ENCODE assay signal across 8 cellular contexts in the genomic region with DNA sequence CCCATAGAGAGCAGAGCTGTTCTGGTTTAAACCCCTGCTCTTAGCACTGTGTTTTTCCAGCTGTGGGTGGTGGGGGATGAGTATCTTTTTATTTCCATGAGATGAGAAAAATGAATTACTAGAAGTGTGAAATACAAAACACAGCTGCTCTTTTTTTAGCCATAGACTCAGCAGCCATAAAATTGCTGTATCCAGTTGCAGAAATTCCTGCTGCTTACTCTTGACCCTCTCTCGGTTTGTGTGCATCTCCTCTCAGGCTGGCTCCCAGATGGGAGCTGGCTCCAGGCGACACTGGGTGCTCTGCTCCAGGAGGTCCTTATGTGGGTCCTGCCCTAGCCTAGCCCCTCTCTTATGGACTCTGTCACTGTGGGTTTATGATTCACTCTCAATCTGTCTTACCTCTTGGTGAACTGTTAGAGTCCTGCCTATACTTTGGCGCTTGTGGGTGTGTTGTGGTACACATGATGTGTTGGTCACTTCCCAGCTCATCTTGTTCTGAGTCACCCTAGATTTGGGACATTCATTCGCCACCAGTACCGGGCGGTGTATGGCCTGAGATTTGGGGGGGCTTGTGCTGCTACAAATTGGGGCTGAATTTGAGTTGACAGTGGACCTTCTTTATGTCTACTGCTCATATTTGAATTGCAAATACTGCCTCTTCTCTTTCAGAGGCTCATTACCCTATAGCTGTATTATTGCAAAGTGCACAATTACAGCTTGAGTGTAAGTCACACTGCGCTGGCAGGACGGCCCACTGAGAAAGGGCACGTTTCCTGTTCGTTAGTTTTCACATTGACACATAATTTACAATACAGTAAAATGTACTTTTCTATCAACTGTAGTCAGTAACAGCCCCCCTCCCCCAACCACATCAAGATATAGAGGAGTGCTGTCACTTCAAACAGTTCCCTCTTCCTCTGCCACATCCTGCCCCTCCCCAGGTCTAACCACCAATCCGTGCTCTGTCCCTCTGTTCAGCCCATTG. TPM values are rescaled to one million over a fixed set of nuclear protein-coding genes. Genes with fewer than 3 reads are reported as not detected.
A peak's percentile ranks its signal among the peaks of the same experiment; 100 is the strongest.
DNase-seq lines count a peak whose midpoint lies in the region; ATAC-seq and TF ChIP-seq lines count a peak whose summit lies in the region.

No MANE protein-coding gene starts in this region.

- WGBS in suprapubic skin = 74% methylated on average over 11 of the region's 11 CpGs

- no peak overlapping the region; a peak in 3 of 20 replicates for H3K4me3 ChIP-seq in BLaER1 treated with 17β-estradiol and CSF1 and Interleukin-3, amounts not matched to agents 10 nM and 100 nM
- H3K4me3 ChIP-seq in Peyer's patch (no peak overlapping the region), mucosa of descending colon (no peak overlapping the region), suprapubic skin (no peak overlapping the region)

- TF ChIP-seq CTCF in Peyer's patch (IDR thresholded peaks at IDR 0.05) = no peak
- TF ChIP-seq CTCF in mucosa of descending colon (IDR thresholded peaks at IDR 0.05) = no peak
- TF ChIP-seq CTCF in suprapubic skin (IDR thresholded peaks at IDR 0.05) = no peak

- H3K27ac ChIP-seq in BLaER1 treated with 17β-estradiol and CSF1 and Interleukin-3, amounts not matched to agents 10 nM and 100 nM = peak overlapping the region in 9 of 11 experiments; percentile 32 to 67 (median 57); a peak in 18 of 22 replicates
- H3K27ac ChIP-seq in Peyer's patch = peak overlapping the region in 3 of 4 donors; percentile 21 to 72 (median 38)
- no peak overlapping the region for H3K27ac ChIP-seq in suprapubic skin

- TF ChIP-seq POLR2A in Peyer's patch (IDR thresholded peaks at IDR 0.05) (no peak), suprapubic skin (IDR thresholded peaks at IDR 0.05) (no peak)

- peaks cover 0 to 47% (median 28%) of the 10 kb centered on the region in 11 experiments; a peak in 12 of 22 replicates for H4K20me1 ChIP-seq in BLaER1 treated with 17β-estradiol and CSF1 and Interleukin-3, amounts not matched to agents 10 nM and 100 nM

- peaks cover 23 to 58% (median 52%) of the 10 kb centered on the region in 10 experiments for H3K4me1 ChIP-seq in BLaER1 treated with 17β-estradiol and CSF1 and Interleukin-3, amounts not matched to agents 10 nM and 100 nM
- H3K4me1 ChIP-seq in Peyer's patch = peaks cover 0 to 10% (median 7%) of the 10 kb centered on the region in 4 donors
- H3K4me1 ChIP-seq in mucosa of descending colon (ENCODE audit: low read depth) = peaks cover 10% of the 10 kb centered on the region
- H3K4me1 ChIP-seq in suprapubic skin = peaks cover 11% of the 10 kb centered on the region

- no peaks in the 10 kb centered on the region for H3K27me3 ChIP-seq in BLaER1 treated with 17β-estradiol and CSF1 and Interleukin-3, amounts not matched to agents 10 nM and 100 nM
- H3K27me3 ChIP-seq in Peyer's patch (no peaks in the 10 kb centered on the region), suprapubic skin (no peaks in the 10 kb centered on the region)

- no peak for TF ChIP-seq EP300 in suprapubic skin (IDR thresholded peaks at IDR 0.05)

- peak overlapping the region; percentile 58 to 86 (median 79) for H3K4me2 ChIP-seq in BLaER1 treated with 17β-estradiol and CSF1 and Interleukin-3, amounts not matched to agents 10 nM and 100 nM

- H3K9ac ChIP-seq in BLaER1 treated with 17β-estradiol and CSF1 and Interleukin-3, amounts not matched to agents 10 nM and 100 nM = peak overlapping the region in 7 of 11 experiments; percentile 11 to 50 (median 27); a peak in 9 of 22 replicates

- ATAC-seq in GM21717 (IDR thresholded peaks at IDR 0.05; ENCODE audit: unreplicated experiment) (peak; percentile 62), mucosa of descending colon (peak; percentile 85)

- H3K9me3 ChIP-seq in BLaER1 treated with 17β-estradiol and CSF1 and Interleukin-3, amounts not matched to agents 10 nM and 100 nM (replicated peaks in 1 of 11) = no peaks in the 10 kb centered on the region
- H3K9me3 ChIP-seq in Peyer's patch (no peaks in the 10 kb centered on the region), mucosa of descending colon (no peaks in the 10 kb centered on the region), suprapubic skin (no peaks in the 10 kb centered on the region)

- intact Hi-C loops in mucosa of descending colon (cut with DNase I, micrococcal nuclease) = no loop called here

- peak in 2 of 3 donors; percentile 81 to 83 for DNase-seq in Peyer's patch
- DNase-seq in activated naive CD4-positive, alpha-beta T cell treated with Interleukin-2 at 50 U/mL for 16 hours = peak; percentile 61
- peak in 1 of 3 donors; percentile 60 for DNase-seq in mucosa of descending colon
- DNase-seq in suprapubic skin (ENCODE audit: low spot score in 2 of 2) = peak; percentile 49 to 60
- DNase-seq in DMS114 treated with DMSO at 0.1 percent for 48 hours (lab: John Stamatoyannopoulos, UW; ENCODE audit: unreplicated experiment) = no peak
- DNase-seq in NCI-H1436 treated with DMSO at 0.1 percent for 48 hours (lab: John Stamatoyannopoulos, UW) = no peak

- H3K36me3 ChIP-seq in BLaER1 treated with 17β-estradiol and CSF1 and Interleukin-3, amounts not matched to agents 10 nM and 100 nM = peaks cover 44 to 81% (median 62%) of the 10 kb centered on the region in 11 experiments
- H3K36me3 ChIP-seq in Peyer's patch (peaks cover 0 to 42% (median 0%) of the 10 kb centered on the region in 3 donors), mucosa of descending colon (ENCODE audit: low read depth) (peaks cover 7% of the 10 kb centered on the region), suprapubic skin (peaks cover 58% of the 10 kb centered on the region)

RNA-seq across cellular contexts. Expression of a gene that starts 46.9 kb away (rescaled TPM):
- total RNA-seq in Peyer's patch (1 to 10 TPM in 3 of 4 donors, under 1 TPM in 1; 0.35 to 2.5 (median 1.5) TPM), mucosa of descending colon (1 to 10 TPM in 1 of 3 donors, under 1 TPM in 2; 0.58 to 1.3 (median 0.69) TPM), suprapubic skin (under 1 TPM in 2 of 4 donors, not detected in 2; 0.36 to 0.72 TPM)

Comparison
In these comparisons a context has a peak if more than half of its experiments do, and no peak if none do; other contexts are left out.
1. DNase-seq: peak in Peyer's patch (2 of 3), activated naive CD4-positive, alpha-beta T cell treated with Interleukin-2 at 50 U/mL for 16 hours (single experiment) and suprapubic skin (2 of 2); none in DMS114 treated with DMSO at 0.1 percent for 48 hours (single experiment) and NCI-H1436 treated with DMSO at 0.1 percent for 48 hours (single experiment).